ENCODE assay signal across 8 cellular contexts in the genomic region with DNA sequence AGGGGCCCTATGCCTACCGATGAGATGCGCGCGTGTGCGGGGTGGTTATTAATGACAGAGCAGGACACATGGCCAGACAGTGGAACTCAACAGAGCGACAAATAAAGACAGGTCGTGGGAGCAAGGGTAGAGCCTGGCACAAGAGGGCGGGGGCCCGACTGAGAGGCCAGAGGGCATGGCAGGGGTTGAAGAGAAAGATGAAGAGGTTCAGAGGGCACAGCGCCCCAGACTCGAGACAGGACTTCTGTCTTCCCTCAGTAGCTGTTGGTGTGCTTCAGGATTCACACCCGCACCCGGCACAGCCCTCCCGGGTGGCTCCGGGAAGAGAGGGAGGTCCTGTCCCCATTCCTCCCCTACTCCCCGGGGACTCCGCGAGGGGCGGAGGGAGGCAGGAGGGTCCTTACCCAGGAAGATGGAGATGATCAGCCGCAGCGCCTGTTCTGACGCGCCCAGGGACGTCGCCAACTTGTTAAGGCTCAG. TPM values are rescaled to one million over a fixed set of nuclear protein-coding genes. Genes with fewer than 3 reads are reported as not detected.
A peak's percentile ranks its signal among the peaks of the same experiment; 100 is the strongest.
DNase-seq lines count a peak whose midpoint lies in the region; ATAC-seq and TF ChIP-seq lines count a peak whose summit lies in the region.

No MANE protein-coding gene starts in this region.

- peak overlapping the region; percentile 86 for H3K27ac ChIP-seq in DOHH2 (ENCODE audit: low read depth, low read length)

- H3K27me3 ChIP-seq in DOHH2 (ENCODE audit: control insufficient read depth, low read length): no peaks in the 10 kb centered on the region

- no peaks in the 10 kb centered on the region for H3K9me3 Mint-ChIP-seq in activated naive CD8-positive, alpha-beta T cell (ENCODE audit: low read depth)

- H3K4me2 ChIP-seq in DOHH2 (ENCODE audit: low read length): peak overlapping the region; percentile 92

- no peaks in the 10 kb centered on the region for H3K9me2 ChIP-seq in DOHH2 (replicated peaks; ENCODE audit: control insufficient read depth, low read length)

- peaks cover 28% of the 10 kb centered on the region for H3K36me3 ChIP-seq in DOHH2 (ENCODE audit: control insufficient read depth, low read length)

- peaks cover 22% of the 10 kb centered on the region for H3K79me2 ChIP-seq in DOHH2 (ENCODE audit: control insufficient read depth, low read length)

- H3F3A ChIP-seq in DOHH2 (ENCODE audit: control insufficient read depth, insufficient read depth): peaks cover 8% of the 10 kb centered on the region

- peak overlapping the region; percentile 95 for H3K27ac Mint-ChIP-seq in activated naive CD8-positive, alpha-beta T cell

- peak overlapping the region; percentile 98 for H3K4me3 Mint-ChIP-seq in activated naive CD8-positive, alpha-beta T cell

- H3K4me3 ChIP-seq in DOHH2 (ENCODE audit: low read length) (peak overlapping the region; percentile 97), iPS-11a (ENCODE audit: low read depth, low read length) (peak overlapping the region; percentile 83)

- ATAC-seq in GM21367 (IDR thresholded peaks at IDR 0.05; ENCODE audit: unreplicated experiment): peak; percentile 1

- peak; percentile 19 for TF ChIP-seq CTCF in DOHH2 (IDR thresholded peaks at IDR 0.05; ENCODE audit: low read depth, low read length, poor library complexity, severe bottlenecking)

- H3K36me3 Mint-ChIP-seq in activated naive CD8-positive, alpha-beta T cell: no peaks in the 10 kb centered on the region

- H3K4me1 ChIP-seq in DOHH2 (ENCODE audit: control insufficient read depth, low read length): peaks cover 19% of the 10 kb centered on the region

- H3K27me3 Mint-ChIP-seq in activated naive CD8-positive, alpha-beta T cell: no peaks in the 10 kb centered on the region

- no peaks in the 10 kb centered on the region for H3K9me3 ChIP-seq in DOHH2 (ENCODE audit: control insufficient read depth, insufficient read depth, low read length)

- H3K4me1 Mint-ChIP-seq in activated naive CD8-positive, alpha-beta T cell (ENCODE audit: low read depth): peaks cover 41% of the 10 kb centered on the region

- DNase-seq in LHCN-M2 (ENCODE audit: low read depth) (peak; percentile 42), NCI-H1048 (lab: John Stamatoyannopoulos, UW) (no peak), T1000 (lab: John Stamatoyannopoulos, UW) (no peak)
- DNase-seq in stimulated activated CD8-positive, alpha-beta memory T cell treated with anti-CD3 and anti-CD28 coated beads, Interleukin-4, amount 100 ng/mL, for 48 hours: peak; percentile 52

- no peaks in the 10 kb centered on the region for H4K20me1 ChIP-seq in DOHH2 (ENCODE audit: control insufficient read depth, insufficient read depth, low read depth, low read length)

RNA-seq across cellular contexts. Expression of gene LPCAT3, which starts 0.4 kb away (rescaled TPM):
- 14.6 and 20.4 TPM in 2 replicates for total RNA-seq in LHCN-M2 (2014; rRNA removed)
- 17.2 TPM for polyA plus RNA-seq in LHCN-M2 (2012)

RNA-seq across cellular contexts. Expression of gene C1S, which starts 42.6 kb away (rescaled TPM):
- total RNA-seq in LHCN-M2 (2014; rRNA removed): 14.8 and 26.9 TPM in 2 replicates
- polyA plus RNA-seq in LHCN-M2 (2012): 12.7 TPM

RNA-seq across cellular contexts. Expression of gene EMG1, which starts 47.2 kb away (rescaled TPM):
- total RNA-seq in LHCN-M2 (2014; rRNA removed): 39.1 and 61.7 TPM in 2 replicates
- 80.8 TPM for polyA plus RNA-seq in LHCN-M2 (2012)

RNA-seq across cellular contexts. Expression of gene PHB2, which starts 47.4 kb away (rescaled TPM):
- total RNA-seq in LHCN-M2 (2014; rRNA removed): 302 and 330 TPM in 2 replicates
- 179 TPM for polyA plus RNA-seq in LHCN-M2 (2012)

Comparison
In these comparisons a context has a peak if more than half of its experiments do, and no peak if none do; other contexts are left out.
1. DNase-seq: peak in LHCN-M2 (single experiment) and stimulated activated CD8-positive, alpha-beta memory T cell treated with anti-CD3 and anti-CD28 coated beads, Interleukin-4, amount 100 ng/mL, for 48 hours (single experiment); none in NCI-H1048 (single experiment) and T1000 (single experiment).